Comparison of ENCODE assay signal across 8 cellular contexts in the genomic region with DNA sequence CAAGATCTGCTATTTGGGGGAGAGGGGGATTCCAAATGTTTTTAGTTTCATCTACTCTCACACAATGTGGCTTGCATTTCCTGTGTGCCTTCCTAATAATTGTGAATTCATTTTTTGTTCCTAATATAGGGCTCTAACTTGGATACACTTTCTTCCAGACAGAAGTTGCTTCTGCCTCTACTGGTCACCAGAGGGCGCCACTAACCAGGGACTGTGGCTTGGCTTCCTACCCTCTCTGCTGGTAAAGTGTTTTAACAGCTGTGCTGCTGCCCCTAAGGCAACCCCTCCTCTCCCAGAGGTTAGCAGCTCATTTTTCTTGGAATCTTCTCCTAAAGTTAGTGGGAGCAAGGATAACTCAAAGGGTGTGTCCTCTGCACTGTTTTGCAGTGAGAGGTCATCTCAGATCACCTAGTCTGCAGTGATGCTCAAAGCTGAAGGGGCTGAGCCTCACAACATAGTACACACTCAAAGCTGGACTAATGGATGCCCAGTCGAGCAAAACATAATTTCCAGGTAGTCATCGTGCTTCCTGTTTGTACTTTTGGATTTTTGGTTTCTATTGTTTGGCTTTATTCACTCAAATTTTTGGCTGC.
A peak's percentile ranks its signal among the peaks of the same experiment; 100 is the strongest.
DNase-seq lines count a peak whose midpoint lies in the region; ATAC-seq and TF ChIP-seq lines count a peak whose summit lies in the region.

No MANE protein-coding gene starts in this region.

- ATAC-seq in HG03521 (IDR thresholded peaks at IDR 0.05; ENCODE audit: unreplicated experiment) (no peak), HG02870 (IDR thresholded peaks at IDR 0.05; ENCODE audit: unreplicated experiment) (no peak)

- DNase-seq in ACHN (peak; percentile 38), RPMI8226 (peak; percentile 68), fibroblast of peridontal ligament (ENCODE audit: extremely low read depth) (peak; percentile 14), T-helper 9 cell (no peak), DMS79 treated with DMSO at 0.1 percent for 48 hours (lab: John Stamatoyannopoulos, UW) (no peak)

- H3K4me3 ChIP-seq in GM12875 (ENCODE audit: low read depth, low read length) = no peak overlapping the region

- in situ Hi-C loops in ACHN (cut with HindIII; ENCODE audit: low pct_ligation_motif_present, low pct_unique_long_range_greater_than_20kb, low sequenced_read_pairs) = no loop called here

- peak; percentile 65 for TF ChIP-seq CTCF in GM12875 (IDR thresholded peaks at IDR 0.05; ENCODE audit: borderline replicate concordance, insufficient read depth, low read depth, low read length)

Comparison
In these comparisons a context has a peak if more than half of its experiments do, and no peak if none do; other contexts are left out.
1. DNase-seq: peak in ACHN (single experiment), RPMI8226 (single experiment) and fibroblast of peridontal ligament (single experiment); none in T-helper 9 cell (single experiment) and DMS79 treated with DMSO at 0.1 percent for 48 hours (single experiment).